ENCODE assay signal across 1 cellular context in genomic region chr19:1311543-1312091, GRCh38.
TF ChIP-seq lines count a peak whose summit lies in the region.

No MANE protein-coding gene starts in this region.

TF ChIP-seq in HepG2, 621 proteins besides CTCF, POLR2A, EP300 and RAD21 (continued from another document and continues in another):
- TF ChIP-seq, protein P1, sequence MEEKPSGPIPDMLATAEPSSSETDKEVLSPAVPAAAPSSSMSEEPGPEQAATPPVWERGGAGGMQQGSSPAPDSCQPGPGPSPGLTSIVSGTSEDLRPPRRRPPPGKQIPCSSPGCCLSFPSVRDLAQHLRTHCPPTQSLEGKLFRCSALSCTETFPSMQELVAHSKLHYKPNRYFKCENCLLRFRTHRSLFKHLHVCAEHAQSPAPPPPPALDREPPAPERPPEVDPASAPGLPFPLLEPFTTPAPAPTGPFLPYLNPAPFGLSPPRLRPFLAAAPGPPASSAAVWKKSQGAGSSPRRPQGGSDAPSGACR (CRISPR knock-in tag; IDR thresholded peaks at IDR 0.05) = no peak
- TF ChIP-seq POLR2G (IDR thresholded peaks at IDR 0.05; ENCODE audit: low read depth, low read length) = no peak
- no peak for TF ChIP-seq MYC (CRISPR knock-in tag; IDR thresholded peaks at IDR 0.05; ENCODE audit: borderline replicate concordance)
- peak; percentile 51 for TF ChIP-seq ZNF883 (CRISPR knock-in tag; IDR thresholded peaks at IDR 0.05; ENCODE audit: not compliant biosample characterization)
- TF ChIP-seq ZBTB21 (CRISPR knock-in tag; IDR thresholded peaks at IDR 0.05) = no peak
- TF ChIP-seq SSRP1 (CRISPR knock-in tag; IDR thresholded peaks at IDR 0.05) = no peak
- no peak for TF ChIP-seq ZNF282 (IDR thresholded peaks at IDR 0.05; ENCODE audit: partially characterized antibody)
- TF ChIP-seq, protein P2, sequence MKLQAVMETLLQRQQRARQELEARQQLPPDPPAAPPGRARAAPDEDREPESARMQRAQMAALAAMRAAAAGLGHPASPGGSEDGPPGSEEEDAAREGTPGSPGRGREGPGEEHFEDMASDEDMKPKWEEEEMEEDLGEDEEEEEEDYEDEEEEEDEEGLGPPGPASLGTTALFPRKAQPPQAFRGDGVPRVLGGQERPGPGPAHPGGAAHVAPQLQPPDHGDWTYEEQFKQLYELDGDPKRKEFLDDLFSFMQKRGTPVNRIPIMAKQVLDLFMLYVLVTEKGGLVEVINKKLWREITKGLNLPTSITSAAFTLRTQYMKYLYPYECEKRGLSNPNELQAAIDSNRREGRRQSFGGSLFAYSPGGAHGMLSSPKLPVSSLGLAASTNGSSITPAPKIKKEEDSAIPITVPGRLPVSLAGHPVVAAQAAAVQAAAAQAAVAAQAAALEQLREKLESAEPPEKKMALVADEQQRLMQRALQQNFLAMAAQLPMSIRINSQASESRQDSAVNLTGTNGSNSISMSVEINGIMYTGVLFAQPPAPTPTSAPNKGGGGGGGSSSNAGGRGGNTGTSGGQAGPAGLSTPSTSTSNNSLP (IDR thresholded peaks at IDR 0.05; ENCODE audit: low read depth, low read length) = no peak
- peak; percentile 61; the same call in 1 of the 2 replicates for TF ChIP-seq HNRNPL (IDR thresholded peaks at IDR 0.05; ENCODE audit: low read depth, low read length)
- TF ChIP-seq GLI4 (CRISPR knock-in tag; IDR thresholded peaks at IDR 0.05; ENCODE audit: borderline replicate concordance) = no peak
- TF ChIP-seq GPN1 (CRISPR knock-in tag; IDR thresholded peaks at IDR 0.05; ENCODE audit: borderline replicate concordance) = no peak
- peak; percentile 82 for TF ChIP-seq ZNF143 (CRISPR knock-in tag; IDR thresholded peaks at IDR 0.05)
- TF ChIP-seq ZMYM2 (CRISPR knock-in tag; IDR thresholded peaks at IDR 0.05) = 0 out of 2 replicates have a peak, but pooled peaks have one; percentile 16
- no peak for TF ChIP-seq YY1 (IDR thresholded peaks at IDR 0.05; ENCODE audit: insufficient read depth, insufficient replicate concordance, low read depth, low read length)
- no peak for TF ChIP-seq LCORL (IDR thresholded peaks at IDR 0.05)
- peak; percentile 59; the same call in 1 of the 2 replicates for TF ChIP-seq LCORL (CRISPR knock-in tag; IDR thresholded peaks at IDR 0.05)
- peak; percentile 66 for TF ChIP-seq ZFX (CRISPR knock-in tag; IDR thresholded peaks at IDR 0.05; ENCODE audit: low read depth)
- TF ChIP-seq CAMTA2 (CRISPR knock-in tag; IDR thresholded peaks at IDR 0.05; ENCODE audit: borderline replicate concordance) = no peak
- no peak for TF ChIP-seq MATR3 (CRISPR knock-in tag; IDR thresholded peaks at IDR 0.05)
- no peak for TF ChIP-seq XRCC5 (optimal IDR thresholded peaks at IDR 0.05; ENCODE audit: low read length)
- no peak for TF ChIP-seq DMTF1 (CRISPR knock-in tag; IDR thresholded peaks at IDR 0.05)
- no peak for TF ChIP-seq AGO2 (optimal IDR thresholded peaks at IDR 0.05; ENCODE audit: low read depth, low read length)
- TF ChIP-seq PATZ1 (CRISPR knock-in tag; IDR thresholded peaks at IDR 0.05) = no peak
- TF ChIP-seq ZMYM3 (CRISPR knock-in tag; IDR thresholded peaks at IDR 0.05) = peak; percentile 76
- no peak for TF ChIP-seq ZBTB14 (CRISPR knock-in tag; IDR thresholded peaks at IDR 0.05)
- no peak for TF ChIP-seq REL (CRISPR knock-in tag; conservative IDR thresholded peaks at IDR 0.05)
- TF ChIP-seq NFKB2 (CRISPR knock-in tag; IDR thresholded peaks at IDR 0.05; ENCODE audit: borderline replicate concordance) = no peak
- TF ChIP-seq ZBTB7A (CRISPR knock-in tag; IDR thresholded peaks at IDR 0.05) = no peak
- peak; percentile 54 for TF ChIP-seq ZNF460 (CRISPR knock-in tag; IDR thresholded peaks at IDR 0.05; ENCODE audit: borderline replicate concordance)
- no peak for TF ChIP-seq ZNF432 (CRISPR knock-in tag; IDR thresholded peaks at IDR 0.05; ENCODE audit: borderline replicate concordance)
- no peak for TF ChIP-seq ZFP37 (CRISPR knock-in tag; IDR thresholded peaks at IDR 0.05; ENCODE audit: borderline replicate concordance)
- TF ChIP-seq ZNF780A (CRISPR knock-in tag; IDR thresholded peaks at IDR 0.05) = no peak
- TF ChIP-seq SIX1 (CRISPR knock-in tag; IDR thresholded peaks at IDR 0.05; ENCODE audit: borderline replicate concordance) = no peak
- TF ChIP-seq, protein P3, sequence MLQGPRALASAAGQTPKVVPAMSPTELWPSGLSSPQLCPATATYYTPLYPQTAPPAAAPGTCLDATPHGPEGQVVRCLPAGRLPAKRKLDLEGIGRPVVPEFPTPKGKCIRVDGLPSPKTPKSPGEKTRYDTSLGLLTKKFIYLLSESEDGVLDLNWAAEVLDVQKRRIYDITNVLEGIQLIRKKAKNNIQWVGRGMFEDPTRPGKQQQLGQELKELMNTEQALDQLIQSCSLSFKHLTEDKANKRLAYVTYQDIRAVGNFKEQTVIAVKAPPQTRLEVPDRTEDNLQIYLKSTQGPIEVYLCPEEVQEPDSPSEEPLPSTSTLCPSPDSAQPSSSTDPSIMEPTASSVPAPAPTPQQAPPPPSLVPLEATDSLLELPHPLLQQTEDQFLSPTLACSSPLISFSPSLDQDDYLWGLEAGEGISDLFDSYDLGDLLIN (CRISPR knock-in tag; IDR thresholded peaks at IDR 0.05; ENCODE audit: borderline replicate concordance) = no peak
- TF ChIP-seq HOMEZ (CRISPR knock-in tag; IDR thresholded peaks at IDR 0.05; ENCODE audit: low read depth) = no peak
- TF ChIP-seq TP53 (CRISPR knock-in tag; conservative IDR thresholded peaks at IDR 0.05) = no peak
- no peak for TF ChIP-seq KMT2B (CRISPR knock-in tag; IDR thresholded peaks at IDR 0.05)
- TF ChIP-seq ZNF18 (CRISPR knock-in tag; IDR thresholded peaks at IDR 0.05; ENCODE audit: insufficient replicate concordance) = no peak
- 0 out of 2 replicates have a peak, but pooled peaks have one; percentile 35 for TF ChIP-seq HNF1B (CRISPR knock-in tag; IDR thresholded peaks at IDR 0.05)
- no peak for TF ChIP-seq IKZF1 (IDR thresholded peaks at IDR 0.05)
- TF ChIP-seq, protein P4, sequence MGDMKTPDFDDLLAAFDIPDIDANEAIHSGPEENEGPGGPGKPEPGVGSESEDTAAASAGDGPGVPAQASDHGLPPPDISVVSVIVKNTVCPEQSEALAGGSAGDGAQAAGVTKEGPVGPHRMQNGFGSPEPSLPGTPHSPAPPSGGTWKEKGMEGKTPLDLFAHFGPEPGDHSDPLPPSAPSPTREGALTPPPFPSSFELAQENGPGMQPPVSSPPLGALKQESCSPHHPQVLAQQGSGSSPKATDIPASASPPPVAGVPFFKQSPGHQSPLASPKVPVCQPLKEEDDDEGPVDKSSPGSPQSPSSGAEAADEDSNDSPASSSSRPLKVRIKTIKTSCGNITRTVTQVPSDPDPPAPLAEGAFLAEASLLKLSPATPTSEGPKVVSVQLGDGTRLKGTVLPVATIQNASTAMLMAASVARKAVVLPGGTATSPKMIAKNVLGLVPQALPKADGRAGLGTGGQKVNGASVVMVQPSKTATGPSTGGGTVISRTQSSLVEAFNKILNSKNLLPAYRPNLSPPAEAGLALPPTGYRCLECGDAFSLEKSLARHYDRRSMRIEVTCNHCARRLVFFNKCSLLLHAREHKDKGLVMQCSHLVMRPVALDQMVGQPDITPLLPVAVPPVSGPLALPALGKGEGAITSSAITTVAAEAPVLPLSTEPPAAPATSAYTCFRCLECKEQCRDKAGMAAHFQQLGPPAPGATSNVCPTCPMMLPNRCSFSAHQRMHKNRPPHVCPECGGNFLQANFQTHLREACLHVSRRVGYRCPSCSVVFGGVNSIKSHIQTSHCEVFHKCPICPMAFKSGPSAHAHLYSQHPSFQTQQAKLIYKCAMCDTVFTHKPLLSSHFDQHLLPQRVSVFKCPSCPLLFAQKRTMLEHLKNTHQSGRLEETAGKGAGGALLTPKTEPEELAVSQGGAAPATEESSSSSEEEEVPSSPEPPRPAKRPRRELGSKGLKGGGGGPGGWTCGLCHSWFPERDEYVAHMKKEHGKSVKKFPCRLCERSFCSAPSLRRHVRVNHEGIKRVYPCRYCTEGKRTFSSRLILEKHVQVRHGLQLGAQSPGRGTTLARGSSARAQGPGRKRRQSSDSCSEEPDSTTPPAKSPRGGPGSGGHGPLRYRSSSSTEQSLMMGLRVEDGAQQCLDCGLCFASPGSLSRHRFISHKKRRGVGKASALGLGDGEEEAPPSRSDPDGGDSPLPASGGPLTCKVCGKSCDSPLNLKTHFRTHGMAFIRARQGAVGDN (CRISPR knock-in tag; IDR thresholded peaks at IDR 0.05) = peak; percentile 86
- no peak for TF ChIP-seq MAZ (IDR thresholded peaks at IDR 0.05; ENCODE audit: borderline replicate concordance, low read depth, low read length)
- TF ChIP-seq MAZ (CRISPR knock-in tag; IDR thresholded peaks at IDR 0.05; ENCODE audit: low read depth) = peak; percentile 43; the same call in 1 of the 2 replicates
- TF ChIP-seq TOE1 (CRISPR knock-in tag; IDR thresholded peaks at IDR 0.05) = no peak
- TF ChIP-seq ZNF598 (CRISPR knock-in tag; IDR thresholded peaks at IDR 0.05; ENCODE audit: borderline replicate concordance) = 0 out of 2 replicates have a peak, but pooled peaks have one; percentile 34
- TF ChIP-seq FOSL2 (CRISPR knock-in tag; IDR thresholded peaks at IDR 0.05) = no peak
